ENCODE assay signal across 14 cellular contexts in the genomic region with DNA sequence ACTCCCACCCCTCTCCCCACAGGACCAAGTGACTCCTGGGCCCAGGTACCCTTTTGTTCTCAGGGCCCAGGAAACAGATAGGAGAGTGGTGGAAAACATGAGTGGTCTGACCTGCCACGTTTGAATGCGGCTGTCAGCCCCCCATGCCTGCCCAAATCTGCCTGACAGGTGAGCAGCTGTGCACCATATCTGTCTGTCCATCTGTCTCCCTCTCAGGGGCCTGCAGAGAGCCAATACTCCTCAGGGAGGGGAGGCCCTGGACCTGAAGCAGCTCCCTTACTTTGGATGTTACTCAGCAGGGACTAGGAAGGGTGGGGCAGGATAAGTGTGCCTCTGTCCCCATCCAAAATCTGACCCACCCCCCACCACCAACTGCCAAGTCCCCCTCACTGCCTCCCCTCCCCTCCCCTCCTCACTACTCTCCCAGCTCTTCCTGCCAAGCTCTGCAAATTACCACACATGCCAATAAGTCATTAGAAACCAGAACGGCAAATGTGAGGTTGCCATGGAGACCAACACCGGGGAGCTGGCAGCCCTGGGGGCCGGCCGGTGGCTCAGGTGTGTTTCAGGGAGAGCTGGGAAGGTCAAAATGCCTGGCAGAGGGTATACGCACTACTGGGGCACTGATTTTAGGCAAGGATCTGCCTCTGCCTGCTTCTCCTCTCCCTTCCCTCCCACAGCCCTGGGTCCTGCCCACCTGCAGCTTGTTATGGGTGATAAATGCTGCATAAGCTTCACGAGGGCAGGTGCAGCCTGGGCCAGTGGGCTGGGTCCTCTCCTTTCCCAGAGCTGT.
DNase-seq lines count a peak whose midpoint lies in the region; TF ChIP-seq lines count a peak whose summit lies in the region.
"Had no signal": no experiment of that assay in that cellular context is flagged by ENCODE, and none has a peak within 500 bp of the region (broad histone marks: within the 10 kb centered on the region; RNA-seq: fewer than 3 reads in every experiment).

No MANE protein-coding gene starts in this region.

- POLR2A ChIA-PET in HEK293 (lab: Yijun Ruan, JAX) = interaction anchor here (0.6 kb wide), 1 partner anchor 10 kb away, joined by 4 read pairs; no protein-coding TSS in a partner anchor

- no peaks in the 10 kb centered on the region for H3K4me1 ChIP-seq in HEK293 (ENCODE audit: control insufficient read depth, insufficient read depth, low read length)
- H3K4me1 ChIP-seq: pancreas, SJSA1 had no signal

- DNase-seq in NCI-H1694 treated with DMSO at 0.1 percent for 48 hours (lab: John Stamatoyannopoulos, UW) (peak; percentile 68), NCI-H774 (lab: John Stamatoyannopoulos, UW) (peak; percentile 75), left kidney (ENCODE audit: low read depth, low spot score) (peak; percentile 76), EL (no peak), HuH-7 (ENCODE audit: low spot score) (no peak)
- DNase-seq in activated effector memory CD4-positive, alpha-beta T cell treated with anti-CD3 and anti-CD28 coated beads, Interleukin-2, amount 50 U/mL, for 16 hours = no peak
- DNase-seq in activated T-cell treated with anti-CD3 and anti-CD28 coated beads, Interleukin-2, amount 50 U/mL, for 48 hours = no peak
- DNase-seq: activated CD8-positive, alpha-beta T cell treated with anti-CD3 and anti-CD28 coated beads for 36 hours; activated effector memory CD4-positive, alpha-beta T cell treated with Interleukin-2 at 50 U/mL for 16 hours; GDM1; pancreas; stomach had no signal

- no peak for TF ChIP-seq CTCF in HEK293 (tag by site-specific recombination; IDR thresholded peaks at IDR 0.05)

- H3K9me3 ChIP-seq in HEK293 (ENCODE audit: control insufficient read depth, insufficient read depth, low read depth, low read length) = no peaks in the 10 kb centered on the region
- H3K9me3 ChIP-seq: pancreas, SJSA1, stomach had no signal

- no peak overlapping the region for H3K4me3 ChIP-seq in HEK293 (ENCODE audit: low read depth, low read length)
- H3K4me3 ChIP-seq: pancreas, SJSA1, stomach had no signal

- CTCF ChIA-PET in HEK293 (lab: Yijun Ruan, JAX) = interaction anchor here (0.6 to 1.3 kb wide), 2 partner anchors 64 to 90 kb away, joined by 3 read pairs; no protein-coding TSS in a partner anchor

- no peak overlapping the region for H3K27ac ChIP-seq in HEK293 (ENCODE audit: extremely low read depth, low read depth, low read length)
- H3K27ac ChIP-seq: pancreas, SJSA1, stomach had no signal

- H3K36me3 ChIP-seq in HEK293 (ENCODE audit: control insufficient read depth in 2 of 2, insufficient read depth in 1 of 2, low read length in 2 of 2) = no peaks in the 10 kb centered on the region
- H3K36me3 ChIP-seq: pancreas, SJSA1, stomach had no signal

TF ChIP-seq in HEK293, 187 proteins besides CTCF, POLR2A, EP300 and RAD21:
- TF ChIP-seq, protein P1, sequence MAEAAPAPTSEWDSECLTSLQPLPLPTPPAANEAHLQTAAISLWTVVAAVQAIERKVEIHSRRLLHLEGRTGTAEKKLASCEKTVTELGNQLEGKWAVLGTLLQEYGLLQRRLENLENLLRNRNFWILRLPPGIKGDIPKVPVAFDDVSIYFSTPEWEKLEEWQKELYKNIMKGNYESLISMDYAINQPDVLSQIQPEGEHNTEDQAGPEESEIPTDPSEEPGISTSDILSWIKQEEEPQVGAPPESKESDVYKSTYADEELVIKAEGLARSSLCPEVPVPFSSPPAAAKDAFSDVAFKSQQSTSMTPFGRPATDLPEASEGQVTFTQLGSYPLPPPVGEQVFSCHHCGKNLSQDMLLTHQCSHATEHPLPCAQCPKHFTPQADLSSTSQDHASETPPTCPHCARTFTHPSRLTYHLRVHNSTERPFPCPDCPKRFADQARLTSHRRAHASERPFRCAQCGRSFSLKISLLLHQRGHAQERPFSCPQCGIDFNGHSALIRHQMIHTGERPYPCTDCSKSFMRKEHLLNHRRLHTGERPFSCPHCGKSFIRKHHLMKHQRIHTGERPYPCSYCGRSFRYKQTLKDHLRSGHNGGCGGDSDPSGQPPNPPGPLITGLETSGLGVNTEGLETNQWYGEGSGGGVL (tag by site-specific recombination; IDR thresholded peaks at IDR 0.05) = peak; percentile 51
- TF ChIP-seq ZNF335 (tag by site-specific recombination; conservative IDR thresholded peaks at IDR 0.05) (no peak), ZFHX2 (tag by site-specific recombination; conservative IDR thresholded peaks at IDR 0.05) (peak; percentile 22; the same call in 1 of the 2 replicates), EGR2 (tag by site-specific recombination; IDR thresholded peaks at IDR 0.05; ENCODE audit: low read depth) (0 out of 2 replicates have a peak, but pooled peaks have one; percentile 34)

Comparison
In these comparisons a context has a peak if more than half of its experiments do, and no peak if none do; other contexts are left out.
1. DNase-seq: peak in NCI-H1694 treated with DMSO at 0.1 percent for 48 hours (single experiment), NCI-H774 (single experiment) and left kidney (single experiment); none in activated effector memory CD4-positive, alpha-beta T cell treated with anti-CD3 and anti-CD28 coated beads, Interleukin-2, amount 50 U/mL, for 16 hours (single experiment), EL (single experiment), activated T-cell treated with anti-CD3 and anti-CD28 coated beads, Interleukin-2, amount 50 U/mL, for 48 hours (0 of 2) and HuH-7 (single experiment).